ENCODE assay signal across 10 cellular contexts in the genomic region with DNA sequence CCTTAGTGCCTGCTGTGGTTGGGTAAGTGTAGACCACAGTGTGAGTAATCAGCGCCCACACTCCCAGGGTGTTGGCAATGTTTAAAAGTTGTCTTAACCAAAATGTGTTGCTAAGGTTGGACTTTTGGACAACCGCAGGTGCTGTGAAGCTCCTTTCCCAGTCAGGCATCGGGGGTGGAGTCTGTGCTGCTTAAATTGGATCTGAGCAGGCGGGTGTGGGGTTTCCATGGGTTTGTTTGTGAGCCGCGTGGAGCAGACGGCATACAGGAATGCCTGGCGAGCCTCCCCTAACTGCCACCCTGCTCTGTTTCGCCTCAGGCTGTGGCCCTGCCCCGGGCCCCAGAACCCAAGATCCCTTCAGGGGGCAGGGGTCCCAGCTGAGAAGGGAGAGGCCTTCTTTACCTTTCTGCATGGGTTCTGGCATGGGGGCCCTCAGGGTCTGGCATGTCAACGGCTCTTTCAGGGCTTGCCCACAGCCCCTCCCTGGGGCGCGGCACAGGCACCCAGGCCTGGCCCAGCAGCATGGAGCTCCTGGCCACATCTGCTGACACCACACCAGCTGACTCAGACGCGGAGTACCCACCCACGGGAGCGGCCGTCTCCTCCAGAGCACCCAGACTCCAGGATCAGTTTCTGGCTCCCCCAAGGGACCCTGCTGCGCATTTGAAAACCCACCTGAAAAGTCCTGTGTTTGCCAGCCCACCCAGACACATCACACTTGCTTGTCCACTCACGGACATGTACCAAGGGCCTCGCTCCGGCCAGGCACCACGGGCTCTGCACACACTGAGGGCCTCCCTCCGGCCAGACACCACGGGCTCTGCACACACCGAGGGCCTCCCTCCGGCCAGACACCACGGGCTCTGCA. TPM values are rescaled to one million over a fixed set of nuclear protein-coding genes. Genes with fewer than 3 reads are reported as not detected.
DNase-seq lines count a peak whose midpoint lies in the region; ATAC-seq, FAIRE-seq and TF ChIP-seq lines count a peak whose summit lies in the region.
"Had no signal": no experiment of that assay in that cellular context is flagged by ENCODE, and none has a peak within 500 bp of the region (broad histone marks: within the 10 kb centered on the region; RNA-seq: fewer than 3 reads in every experiment).

No MANE protein-coding gene starts in this region.

- peak overlapping the region; percentile 33; the same call in 1 of the 2 replicates for H3K4ac ChIP-seq in IMR-90 (ENCODE audit: low read depth, low read length)

- dilution Hi-C loops in IMR-90 (cut with HindIII; ENCODE audit: low sequenced_read_pairs, unreplicated experiment), result no loop called here

- BruUV-seq in IMR-90 (replicated peaks; lab: Mats Ljungman, UMichigan), result no TSS peak

- H3K9ac ChIP-seq in IMR-90 (ENCODE audit: low read depth, low read length), result no peak overlapping the region

- no peak overlapping the region for H3K56ac ChIP-seq in IMR-90 (ENCODE audit: extremely low read depth, insufficient read depth, low read length)

- no peaks in the 10 kb centered on the region for H3K36me3 ChIP-seq in IMR-90 (ENCODE audit: control insufficient read depth, insufficient read depth, low read length)

- FAIRE-seq in GM19239 (lab: Jason Lieb, UNC) (no peak), GM12891 (lab: Jason Lieb, UNC) (no peak)

- no peaks in the 10 kb centered on the region; a peak in 1 of 4 replicates for H3K79me1 ChIP-seq in IMR-90 (ENCODE audit: low read depth in 1 of 2, low read length in 2 of 2)

- H3K9me3 ChIP-seq in IMR-90 (ENCODE audit: control insufficient read depth, insufficient read depth, low read length), result peaks cover 15% of the 10 kb centered on the region

- in situ Hi-C loops in IMR-90 (cut with MboI; ENCODE audit: low sequenced_read_pairs), result no loop called here

- no peak overlapping the region for H3K27ac ChIP-seq in IMR-90 (ENCODE audit: insufficient read depth, low read length)

- no peak for TF ChIP-seq POLR2A in IMR-90 (IDR thresholded peaks at IDR 0.05; ENCODE audit: low read depth, low read length)
- TF ChIP-seq POLR2A in GM12891 (IDR thresholded peaks at IDR 0.05; ENCODE audit: low read depth, low read length), result no peak

- H3K27ac Mint-ChIP-seq in stimulated activated naive CD8-positive, alpha-beta T cell treated with anti-CD3 and anti-CD28 coated beads, Interleukin-15, amount 100 ng/mL, for 72 hours, result no peak overlapping the region
- H3K27ac Mint-ChIP-seq: activated B cell treated with CpG ODN at 0.5 μM for 24 hours had no signal

- H3K4me1 ChIP-seq in IMR-90 (ENCODE audit: control insufficient read depth, insufficient read depth, low read length), result peaks cover 23% of the 10 kb centered on the region

- no peak overlapping the region for H3K4me3 ChIP-seq in IMR-90 (ENCODE audit: insufficient read depth, low read depth, low read length)
- H3K4me3 ChIP-seq: smooth muscle cell had no signal

- H2BK15ac ChIP-seq in IMR-90 (ENCODE audit: low read depth, low read length), result peak overlapping the region; percentile 22; the same call in 1 of the 3 replicates

- 85% methylated on average over 4 of the region's 28 CpGs; no CpG with 5 or more reads in 1 of the 2 experiments for WGBS in IMR-90 (ENCODE audit: extremely low coverage in 2 of 2, insufficient read length in 1 of 2), 2 experiments

- H4K8ac ChIP-seq in IMR-90 (ENCODE audit: low read depth in 2 of 2, low read length in 2 of 2), result peak overlapping the region in 1 of 2 experiments; percentile 35; a peak in 1 of 4 replicates

- TF ChIP-seq CTCF in IMR-90 (conservative IDR thresholded peaks at IDR 0.05; ENCODE audit: low read depth, low read length), result no peak

- H3K4me1 Mint-ChIP-seq in stimulated activated naive CD8-positive, alpha-beta T cell treated with anti-CD3 and anti-CD28 coated beads, Interleukin-15, amount 100 ng/mL, for 72 hours, result peaks cover 11% of the 10 kb centered on the region

- H2AK5ac ChIP-seq in IMR-90 (ENCODE audit: low read depth, low read length), result peak overlapping the region; percentile 78; the same call in 1 of the 2 replicates

- H4K5ac ChIP-seq in IMR-90 (ENCODE audit: low read depth, low read length), result peak overlapping the region; percentile 25; the same call in 1 of the 2 replicates

- no peak for TF ChIP-seq RAD21 in IMR-90 (IDR thresholded peaks at IDR 0.05; ENCODE audit: low read length)

- no peak for DNase-seq in IMR-90
- peak; percentile 56 for DNase-seq in activated CD8-positive, alpha-beta memory T cell treated with anti-CD3 and anti-CD28 coated beads, Interleukin-2, amount 50 U/mL, for 4 hours
- peak; percentile 55 for DNase-seq in kidney tubule cell (ENCODE audit: low spot score)
- no peak for DNase-seq in stimulated activated naive CD8-positive, alpha-beta T cell treated with anti-CD3 and anti-CD28 coated beads, Interleukin-15, amount 100 ng/mL, for 72 hours
- no peak for DNase-seq in GM19239 (ENCODE audit: insufficient read length, low spot score)
- no peak for DNase-seq in GM12891 (ENCODE audit: insufficient read length, low spot score)
- DNase-seq: activated B cell treated with CpG ODN at 0.5 μM for 24 hours; central memory CD4-positive, alpha-beta T cell had no signal

- no peak overlapping the region for H3K23ac ChIP-seq in IMR-90 (ENCODE audit: low read depth, low read length)

- no peak overlapping the region for H2BK20ac ChIP-seq in IMR-90 (ENCODE audit: low read depth, low read length)

- H3K4me2 ChIP-seq in IMR-90 (ENCODE audit: low read depth, low read length), result no peak overlapping the region
- H3K4me2 ChIP-seq: smooth muscle cell had no signal

- no peaks in the 10 kb centered on the region for H4K20me1 ChIP-seq in IMR-90 (ENCODE audit: insufficient read depth, low read length)

- no peaks in the 10 kb centered on the region for H3K27me3 ChIP-seq in IMR-90 (ENCODE audit: control insufficient read depth, insufficient read depth, low read length)

- 0 out of 2 replicates have a peak overlapping the region, but pooled peaks have one; percentile 19 for H4K91ac ChIP-seq in IMR-90 (ENCODE audit: insufficient read depth, low read depth, low read length)

- no peak overlapping the region for H3K4me3 Mint-ChIP-seq in stimulated activated naive CD8-positive, alpha-beta T cell treated with anti-CD3 and anti-CD28 coated beads, Interleukin-15, amount 100 ng/mL, for 72 hours
- H3K4me3 Mint-ChIP-seq: activated B cell treated with CpG ODN at 0.5 μM for 24 hours had no signal

- peaks cover 16% of the 10 kb centered on the region for H3K27me3 Mint-ChIP-seq in stimulated activated naive CD8-positive, alpha-beta T cell treated with anti-CD3 and anti-CD28 coated beads, Interleukin-15, amount 100 ng/mL, for 72 hours
- H3K27me3 Mint-ChIP-seq: activated B cell treated with CpG ODN at 0.5 μM for 24 hours had no signal

- H2AFZ ChIP-seq in IMR-90 (replicated peaks; ENCODE audit: low read length, poor library complexity), result peak overlapping the region; percentile 33

- POLR2A ChIA-PET in IMR-90 (lab: Charles Lee; ENCODE audit: unreplicated experiment), result no interaction called here

- intact Hi-C loops in IMR-90 (cut with micrococcal nuclease), result no loop called here

- H3K18ac ChIP-seq in IMR-90 (ENCODE audit: low read depth, low read length), result no peak overlapping the region

- peak overlapping the region; percentile 30; the same call in 1 of the 2 replicates for H2BK120ac ChIP-seq in IMR-90 (ENCODE audit: low read depth, low read length)

- no peaks in the 10 kb centered on the region for H3K9me1 ChIP-seq in IMR-90 (ENCODE audit: insufficient read depth, low read length)

- H3K14ac ChIP-seq in IMR-90 (replicated peaks; ENCODE audit: low read depth, low read length), result no peak overlapping the region

- peaks cover 22 to 25% of the 10 kb centered on the region in 2 donors for H3K9me3 Mint-ChIP-seq in stimulated activated naive CD8-positive, alpha-beta T cell treated with anti-CD3 and anti-CD28 coated beads, Interleukin-15, amount 100 ng/mL, for 72 hours

- ATAC-seq in IMR-90 (ENCODE audit: low read depth) (no peak), HG02884 (IDR thresholded peaks at IDR 0.05; ENCODE audit: unreplicated experiment) (no peak)
- peak; percentile 37 for ATAC-seq in stimulated activated naive CD8-positive, alpha-beta T cell treated with anti-CD3 and anti-CD28 coated beads, Interleukin-15, amount 100 ng/mL, for 72 hours

- H2AK9ac ChIP-seq in IMR-90 (replicated peaks; ENCODE audit: low read depth, low read length, poor library complexity), result peak overlapping the region; percentile 70

- CTCF ChIA-PET in IMR-90 (lab: Yijun Ruan, JAX), result no interaction called here

- no peak overlapping the region for H2BK5ac ChIP-seq in IMR-90 (ENCODE audit: low read depth, low read length, poor library complexity, severe bottlenecking)

TF ChIP-seq in IMR-90, 13 proteins besides CTCF, POLR2A, EP300 and RAD21 (continues in another document):
- TF ChIP-seq MAFK (IDR thresholded peaks at IDR 0.05; ENCODE audit: low read depth, low read length) (no peak), CHD1 (IDR thresholded peaks at IDR 0.05; ENCODE audit: low read depth, low read length) (no peak), NFE2L2 (IDR thresholded peaks at IDR 0.05; ENCODE audit: low read depth, low read length) (no peak)
- TF ChIP-seq, protein P1, sequence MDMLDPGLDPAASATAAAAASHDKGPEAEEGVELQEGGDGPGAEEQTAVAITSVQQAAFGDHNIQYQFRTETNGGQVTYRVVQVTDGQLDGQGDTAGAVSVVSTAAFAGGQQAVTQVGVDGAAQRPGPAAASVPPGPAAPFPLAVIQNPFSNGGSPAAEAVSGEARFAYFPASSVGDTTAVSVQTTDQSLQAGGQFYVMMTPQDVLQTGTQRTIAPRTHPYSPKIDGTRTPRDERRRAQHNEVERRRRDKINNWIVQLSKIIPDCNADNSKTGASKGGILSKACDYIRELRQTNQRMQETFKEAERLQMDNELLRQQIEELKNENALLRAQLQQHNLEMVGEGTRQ (IDR thresholded peaks at IDR 0.05; ENCODE audit: low read depth, low read length), result no peak

TF ChIP-seq in GM12891, 5 proteins besides CTCF, POLR2A, EP300 and RAD21:
- TF ChIP-seq POU2F2 (IDR thresholded peaks at IDR 0.05; ENCODE audit: low read depth, low read length), result no peak
- TF ChIP-seq PAX5 (IDR thresholded peaks at IDR 0.05; ENCODE audit: insufficient read depth, low read length, severe bottlenecking), result no peak
- no peak for TF ChIP-seq POLR2AphosphoS5 (IDR thresholded peaks at IDR 0.05; ENCODE audit: low read depth, low read length)
- no peak for TF ChIP-seq SPI1 (IDR thresholded peaks at IDR 0.05; ENCODE audit: low read depth, low read length)
- no peak for TF ChIP-seq TAF1 (IDR thresholded peaks at IDR 0.05; ENCODE audit: low read depth, low read length)

RNA-seq across cellular contexts. Expression of gene SPON2, which starts 5.1 kb away (rescaled TPM):
- total RNA-seq in IMR-90 (2012; rRNA removed), result 21.1 and 21.7 TPM in 2 replicates
- polyA plus RNA-seq in IMR-90 (2012; rRNA removed), result 177 and 209 TPM in 2 replicates
- 208 and 420 TPM in 2 replicates for polyA plus RNA-seq in IMR-90 (2012; cell fraction: cytosol; rRNA removed)
- polyA plus RNA-seq in IMR-90 (2012; cell fraction: nucleus; rRNA removed; ENCODE audit: low replicate concordance), result 476 and 980 TPM in 2 replicates
- polyA plus RNA-seq in GM12891 (2012; ENCODE audit: low read depth, missing spikeins), result 2.4 TPM

Comparison
In these comparisons a context has a peak if more than half of its experiments do, and no peak if none do; other contexts are left out.
1. DNase-seq: peak in activated CD8-positive, alpha-beta memory T cell treated with anti-CD3 and anti-CD28 coated beads, Interleukin-2, amount 50 U/mL, for 4 hours (single experiment) and kidney tubule cell (single experiment); none in IMR-90 (single experiment), stimulated activated naive CD8-positive, alpha-beta T cell treated with anti-CD3 and anti-CD28 coated beads, Interleukin-15, amount 100 ng/mL, for 72 hours (0 of 2), GM19239 (single experiment) and GM12891 (single experiment).